23 cellular contexts compared by ENCODE assay signal in the genomic region with DNA sequence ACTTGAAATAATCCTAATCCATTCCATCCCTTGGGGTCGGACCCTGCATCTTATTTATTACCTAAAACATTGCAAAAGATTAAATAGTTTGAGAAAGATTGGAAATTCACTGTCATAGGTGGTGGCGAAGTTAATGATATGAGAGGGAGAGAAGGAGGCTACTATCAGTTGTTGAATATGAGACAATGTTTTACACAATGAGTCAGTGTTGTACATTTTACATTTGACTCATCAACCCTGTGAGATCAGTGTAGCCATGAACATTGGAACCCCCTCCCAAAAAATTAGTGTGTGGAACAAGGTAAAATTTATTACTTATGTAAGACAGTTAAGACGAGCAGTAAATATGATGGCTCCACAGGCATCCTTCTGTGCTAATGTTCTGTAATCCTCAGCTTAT.
"Had no signal": no experiment of that assay in that cellular context is flagged by ENCODE, and none has a peak within 500 bp of the region (broad histone marks: within the 10 kb centered on the region; RNA-seq: fewer than 3 reads in every experiment).

No MANE protein-coding gene starts in this region.

- DNase-seq: stimulated activated CD4-positive, alpha-beta T cell treated with anti-CD3 and anti-CD28 coated beads, Interleukin-2, amount 100 ng/mL, for 48 hours; stimulated activated CD4-positive, alpha-beta T cell treated with anti-CD3 and anti-CD28 coated beads, Interleukin-4, amount 100 ng/mL, for 1 hour; stimulated activated CD4-positive, alpha-beta T cell treated with anti-CD3 and anti-CD28 coated beads, Interleukin-4, amount 100 ng/mL, for 24 hours; stimulated activated CD4-positive, alpha-beta T cell treated with anti-CD3 and anti-CD28 coated beads, Interleukin-4, amount 100 ng/mL, for 4 hours; stimulated activated CD8-positive, alpha-beta memory T cell treated with anti-CD3 and anti-CD28 coated beads, Interleukin-4, amount 100 ng/mL, for 48 hours; stimulated activated naive B cell treated with anti-CD40 and anti-IgM and Interleukin-4, amounts not matched to agents 10 μg/mL and 1 μg/mL and 100 μg/mL, for 72 hours; stimulated activated naive CD4-positive, alpha-beta T cell; stimulated activated naive CD4-positive, alpha-beta T cell treated with Interleukin-2 at 50 U/mL for 16 hours; stimulated activated naive CD8-positive, alpha-beta T cell treated with anti-CD3 and anti-CD28 coated beads, Interleukin-15, amount 100 ng/mL, for 72 hours; stimulated activated naive CD8-positive, alpha-beta T cell treated with anti-CD3 and anti-CD28 coated beads, Interleukin-15, Interleukin-2, amounts not matched to agents 100 U/mL and 50 U/mL, for 24 hours; stomach; substantia nigra; testis; thyroid gland; tibial artery; transverse colon; upper lobe of left lung; upper lobe of right lung; uterus had no signal

- H3K4me3 ChIP-seq: stomach, suprapubic skin, testis, thoracic aorta, thyroid gland, tibial artery, tibial nerve, transverse colon, upper lobe of left lung, upper lobe of right lung, uterus, vagina had no signal

- H3K4me1 ChIP-seq: stomach, suprapubic skin, testis, thyroid gland, tibial artery, tibial nerve, transverse colon, upper lobe of left lung, upper lobe of right lung, uterus, vagina had no signal

- H3K9me3 ChIP-seq: stomach, suprapubic skin, testis, thoracic aorta, thyroid gland, tibial artery, tibial nerve, transverse colon, upper lobe of left lung, upper lobe of right lung, uterus, vagina had no signal

- H3K36me3 ChIP-seq: stomach, suprapubic skin, thoracic aorta, thyroid gland, tibial artery, tibial nerve, transverse colon, upper lobe of left lung, upper lobe of right lung, uterus, vagina had no signal

- H3K27me3 ChIP-seq: stomach, testis, thyroid gland, tibial artery, tibial nerve, transverse colon, upper lobe of left lung, upper lobe of right lung, uterus, vagina had no signal

- H3K27ac ChIP-seq: stomach, suprapubic skin, testis, thoracic aorta, thyroid gland, tibial artery, tibial nerve, transverse colon, upper lobe of left lung, upper lobe of right lung, uterus, vagina had no signal
